In genomic region chr20:3811421-3812258, GRCh38 we compare ENCODE assay signal across 8 cellular contexts. TPM values are rescaled to one million over a fixed set of nuclear protein-coding genes. Genes with fewer than 3 reads are reported as not detected.
DNase-seq lines count a peak whose midpoint lies in the region; ATAC-seq and FAIRE-seq lines count a peak whose summit lies in the region.

No MANE protein-coding gene starts in this region.

- intact Hi-C loops in left colon (cut with DNase I, micrococcal nuclease), result no loop called here

- ATAC-seq in GM18511 (IDR thresholded peaks at IDR 0.05; ENCODE audit: unreplicated experiment) (peak; percentile 87), left colon (peak; percentile 82), HG03521 (IDR thresholded peaks at IDR 0.05; ENCODE audit: unreplicated experiment) (no peak)

- peak; percentile 96 for DNase-seq in NCI-H2171 (lab: John Stamatoyannopoulos, UW)
- peak; percentile 84 to 91 for DNase-seq in activated CD4-positive, alpha-beta T cell treated with anti-CD3 and anti-CD28 coated beads for 24 hours (ENCODE audit: low read depth in 2 of 2)
- peak; percentile 67 to 99 (median 95) for DNase-seq in caudate nucleus (lab: John Stamatoyannopoulos, UW)
- peak; percentile 98 to 99 for DNase-seq in left colon
- peak; percentile 68 to 92 (median 81) for DNase-seq in stimulated activated CD4-positive, alpha-beta T cell treated with anti-CD3 and anti-CD28 coated beads, Interleukin-1b, Interleukin-23, amount 100 ng/mL, for 24 hours (ENCODE audit: low read depth in 4 of 4, low spot score in 1 of 4)
- no peak for DNase-seq in GM19239 (ENCODE audit: insufficient read length, low spot score)

- H3K27ac ChIP-seq in caudate nucleus (ENCODE audit: low read depth, low read length), result peak overlapping the region; percentile 98

- FAIRE-seq in GM19239 (lab: Jason Lieb, UNC), result no peak

RNA-seq across cellular contexts. Expression of gene AP5S1, which starts 8.7 kb away (rescaled TPM):
- 10 to 100 TPM; 14.2 to 19.3 TPM for total RNA-seq in left colon

RNA-seq across cellular contexts. Expression of gene CDC25B, which starts 15.5 kb away (rescaled TPM):
- 10 to 100 TPM; 19.5 to 33.5 TPM for total RNA-seq in left colon

RNA-seq across cellular contexts. Expression of gene CENPB, which starts 25.1 kb away (rescaled TPM):
- total RNA-seq in left colon, result 10 to 100 TPM; 80.5 to 82.2 TPM

RNA-seq across cellular contexts. Expression of gene SPEF1, which starts 30.4 kb away (rescaled TPM):
- total RNA-seq in left colon, result under 1 TPM in 1 of 2 donors, not detected in 1; 0.14 TPM

RNA-seq across cellular contexts. Expression of gene MAVS, which starts 35.0 kb away (rescaled TPM):
- total RNA-seq in left colon, result 10 to 100 TPM; 72.1 to 74.0 TPM
